ENCODE assay signal across 21 cellular contexts in genomic region chr2:143015681-143016080, GRCh38.
"Had no signal": no experiment of that assay in that cellular context is flagged by ENCODE, and none has a peak within 500 bp of the region (broad histone marks: within the 10 kb centered on the region; RNA-seq: fewer than 3 reads in every experiment).

No MANE protein-coding gene starts in this region.

- H3K4me1 ChIP-seq: lower lobe of right lung, transverse colon had no signal

- H3K4me3 ChIP-seq: lower lobe of right lung, transverse colon, vagina had no signal

- H3K36me3 ChIP-seq: brain microvascular endothelial cell, lower lobe of right lung, neutrophil, transverse colon, vagina had no signal

- DNase-seq: activated CD4-positive, alpha-beta T cell treated with anti-CD3 and anti-CD28 coated beads, Interleukin-2, amount 10 ng/mL, durations not matched to agents 7 days and 5 days; activated CD8-positive, alpha-beta memory T cell treated with anti-CD3 and anti-CD28 coated beads, Interleukin-2, amount 50 U/mL, for 48 hours; activated naive CD8-positive, alpha-beta T cell treated with anti-CD3 and anti-CD28 coated beads for 36 hours; anterior cingulate cortex; brain microvascular endothelial cell; effector memory CD8-positive, alpha-beta T cell; foreskin melanocyte; immature natural killer cell; left colon; lower lobe of right lung; naive thymus-derived CD4-positive, alpha-beta T cell; retina; stimulated activated CD4-positive, alpha-beta T cell treated with anti-CD3 and anti-CD28 coated beads, Interleukin-15, amount 100 ng/mL, for 24 hours; stimulated activated CD4-positive, alpha-beta T cell treated with anti-CD3 and anti-CD28 coated beads, Interleukin-4, amount 100 ng/mL, for 24 hours; stimulated activated naive CD4-positive, alpha-beta T cell treated with Interleukin-2 at 50 U/mL for 16 hours; T-helper 2 cell; transverse colon had no signal

- H3K4me3 Mint-ChIP-seq: activated CD4-positive, alpha-beta T cell treated with anti-CD3 and anti-CD28 coated beads, Interleukin-2, amount 10 ng/mL, durations not matched to agents 7 days and 5 days; activated naive CD8-positive, alpha-beta T cell treated with anti-CD3 and anti-CD28 coated beads for 36 hours; activated T-helper 1 cell treated with anti-CD3 and anti-CD28 coated beads, Interleukin-12 subunit alpha, Interleukin-12 subunit beta, Interleukin-2, Interleukin-4 antibody, amounts not matched to agents 30 ng/mL and 10 ng/mL and 1 ng/mL, durations not matched to agents 14 hours and 24 hours and 36 hours; dendritic cell treated with granulocyte-macrophage colony-stimulating factor and Interleukin-4, amounts not matched to agents 40 ng/mL and 50 ng/mL, for 4 days; effector memory CD8-positive, alpha-beta T cell; immature natural killer cell had no signal

- H3K4me1 Mint-ChIP-seq: activated CD4-positive, alpha-beta T cell treated with anti-CD3 and anti-CD28 coated beads, Interleukin-2, amount 10 ng/mL, durations not matched to agents 7 days and 5 days; immature natural killer cell had no signal

- H3K27me3 Mint-ChIP-seq: dendritic cell treated with granulocyte-macrophage colony-stimulating factor and Interleukin-4, amounts not matched to agents 40 ng/mL and 50 ng/mL, for 4 days; effector memory CD8-positive, alpha-beta T cell had no signal

- H3K27ac Mint-ChIP-seq: activated CD4-positive, alpha-beta T cell treated with anti-CD3 and anti-CD28 coated beads, Interleukin-2, amount 10 ng/mL, durations not matched to agents 7 days and 5 days; activated naive CD8-positive, alpha-beta T cell treated with anti-CD3 and anti-CD28 coated beads for 36 hours; activated T-helper 1 cell treated with anti-CD3 and anti-CD28 coated beads, Interleukin-12 subunit alpha, Interleukin-12 subunit beta, Interleukin-2, Interleukin-4 antibody, amounts not matched to agents 30 ng/mL and 10 ng/mL and 1 ng/mL, durations not matched to agents 14 hours and 24 hours and 36 hours; dendritic cell treated with granulocyte-macrophage colony-stimulating factor and Interleukin-4, amounts not matched to agents 40 ng/mL and 50 ng/mL, for 4 days; effector memory CD8-positive, alpha-beta T cell; immature natural killer cell; naive thymus-derived CD4-positive, alpha-beta T cell had no signal

- H3K36me3 Mint-ChIP-seq: activated naive CD8-positive, alpha-beta T cell treated with anti-CD3 and anti-CD28 coated beads for 36 hours; immature natural killer cell; naive thymus-derived CD4-positive, alpha-beta T cell had no signal

- H3K9me3 Mint-ChIP-seq: activated CD4-positive, alpha-beta T cell treated with anti-CD3 and anti-CD28 coated beads, Interleukin-2, amount 10 ng/mL, durations not matched to agents 7 days and 5 days; activated T-helper 1 cell treated with anti-CD3 and anti-CD28 coated beads, Interleukin-12 subunit alpha, Interleukin-12 subunit beta, Interleukin-2, Interleukin-4 antibody, amounts not matched to agents 30 ng/mL and 10 ng/mL and 1 ng/mL, durations not matched to agents 14 hours and 24 hours and 36 hours; dendritic cell treated with granulocyte-macrophage colony-stimulating factor and Interleukin-4, amounts not matched to agents 40 ng/mL and 50 ng/mL, for 4 days had no signal

- H3K9me3 ChIP-seq: lower lobe of right lung, neutrophil, transverse colon, vagina had no signal

- H3K27ac ChIP-seq: brain microvascular endothelial cell, lower lobe of right lung, neutrophil, transverse colon, vagina had no signal

- ATAC-seq: effector memory CD8-positive, alpha-beta T cell; left colon; lower lobe of right lung; naive thymus-derived CD4-positive, alpha-beta T cell had no signal

- H3K27me3 ChIP-seq: brain microvascular endothelial cell, neutrophil, transverse colon, vagina had no signal
